In genomic region chr6:53581161-53581560, GRCh38 we compare ENCODE assay signal across 12 cellular contexts. TPM values are rescaled to one million over a fixed set of nuclear protein-coding genes. Genes with fewer than 3 reads are reported as not detected.
DNase-seq lines count a peak whose midpoint lies in the region; ATAC-seq and TF ChIP-seq lines count a peak whose summit lies in the region.
"Had no signal": no experiment of that assay in that cellular context is flagged by ENCODE, and none has a peak within 500 bp of the region (broad histone marks: within the 10 kb centered on the region; RNA-seq: fewer than 3 reads in every experiment).

No MANE protein-coding gene starts in this region.

- peak; percentile 26 for DNase-seq in MCF 10A (ENCODE audit: unreplicated experiment)
- DNase-seq in breast epithelium (ENCODE audit: low spot score in 2 of 2) = no peak
- DNase-seq in astrocyte of the cerebellum (ENCODE audit: low read depth) = peak; percentile 37
- DNase-seq in kidney glomerular epithelial cell (lab: John Stamatoyannopoulos, UW) = peak; percentile 87
- no peak for DNase-seq in effector memory CD8-positive, alpha-beta T cell
- DNase-seq in NCI-H146 treated with DMSO at 0.1 percent for 48 hours (lab: John Stamatoyannopoulos, UW; ENCODE audit: unreplicated experiment) = no peak
- DNase-seq in NCI-H1092 treated with DMSO at 0.1 percent for 48 hours (lab: John Stamatoyannopoulos, UW) = no peak
- DNase-seq in posterior cingulate gyrus = no peak
- DNase-seq: ACHN; activated CD4-positive, alpha-beta T cell treated with anti-CD3 and anti-CD28 coated beads, Interleukin-2, amount 50 U/mL, for 4 hours; anterior cingulate cortex; MM.1S had no signal

- no peak overlapping the region for H3K4me3 Mint-ChIP-seq in MCF 10A (ENCODE audit: unreplicated experiment)
- H3K4me3 Mint-ChIP-seq in effector memory CD8-positive, alpha-beta T cell = no peak overlapping the region

- H3K27ac ChIP-seq in breast epithelium = peak overlapping the region in 1 of 2 donors; percentile 54

- intact Hi-C loops in MCF 10A (cut with micrococcal nuclease) = no loop called here
- intact Hi-C loops in breast epithelium (cut with DNase I; ENCODE audit: low total_unique reads) = no loop called here
- intact Hi-C loops in posterior cingulate gyrus (cut with DNase I) = no loop called here

- no peak for TF ChIP-seq POLR2A in breast epithelium (IDR thresholded peaks at IDR 0.05)

- no peaks in the 10 kb centered on the region for H3K36me3 ChIP-seq in breast epithelium

- BruUV-seq in MCF 10A (replicated peaks; lab: Mats Ljungman, UMichigan) = no TSS peak

- H3K36me3 Mint-ChIP-seq in MCF 10A (ENCODE audit: insufficient read depth, unreplicated experiment) = no peaks in the 10 kb centered on the region
- peaks cover 4% of the 10 kb centered on the region for H3K36me3 Mint-ChIP-seq in effector memory CD8-positive, alpha-beta T cell (ENCODE audit: insufficient read depth)

- in situ Hi-C loops in astrocyte of the cerebellum (cut with HindIII; ENCODE audit: low sequenced_read_pairs) = no loop called here

- no peak overlapping the region for H3K4me3 ChIP-seq in breast epithelium
- no peak overlapping the region for H3K4me3 ChIP-seq in astrocyte of the cerebellum (ENCODE audit: low read depth, low read length)

- H3K27ac Mint-ChIP-seq in MCF 10A (ENCODE audit: low read depth, unreplicated experiment) = no peak overlapping the region
- no peak overlapping the region for H3K27ac Mint-ChIP-seq in effector memory CD8-positive, alpha-beta T cell

- TF ChIP-seq CTCF in MCF 10A (IDR thresholded peaks at IDR 0.05; ENCODE audit: unreplicated experiment) (no peak), breast epithelium (IDR thresholded peaks at IDR 0.05) (no peak), astrocyte of the cerebellum (IDR thresholded peaks at IDR 0.05; ENCODE audit: low read depth, low read length, missing control alignments) (no peak)

- POLR2A ChIA-PET in MCF 10A (lab: Yijun Ruan, JAX) = interaction anchor here (0.6 to 1.9 kb wide), 3 partner anchors 13 to 34 kb away, joined by 3 read pairs; no protein-coding TSS in a partner anchor

- H3K9me3 ChIP-seq in breast epithelium = no peaks in the 10 kb centered on the region

- H3K4me1 ChIP-seq in breast epithelium = no peaks in the 10 kb centered on the region

- no peaks in the 10 kb centered on the region for H3K9me3 Mint-ChIP-seq in MCF 10A (ENCODE audit: unreplicated experiment)
- no peaks in the 10 kb centered on the region for H3K9me3 Mint-ChIP-seq in effector memory CD8-positive, alpha-beta T cell

- H3K4me1 Mint-ChIP-seq in MCF 10A (ENCODE audit: insufficient read depth, unreplicated experiment) = peaks cover 12% of the 10 kb centered on the region
- no peaks in the 10 kb centered on the region for H3K4me1 Mint-ChIP-seq in effector memory CD8-positive, alpha-beta T cell (ENCODE audit: low read depth in 2 of 2)

- no peaks in the 10 kb centered on the region for H3K27me3 ChIP-seq in breast epithelium

- CTCF ChIA-PET in MCF 10A (lab: Yijun Ruan, JAX) = interaction anchor here (0.6 kb wide), 1 partner anchor 24 kb away, joined by 3 read pairs; no protein-coding TSS in a partner anchor

- ATAC-seq in effector memory CD8-positive, alpha-beta T cell (replicated peaks) = no peak

- no peaks in the 10 kb centered on the region for H3K27me3 Mint-ChIP-seq in MCF 10A (ENCODE audit: insufficient read depth, unreplicated experiment)
- H3K27me3 Mint-ChIP-seq in effector memory CD8-positive, alpha-beta T cell = no peaks in the 10 kb centered on the region

RNA-seq across cellular contexts. Expression of gene GCLC, which starts 36.3 kb away (rescaled TPM):
- total RNA-seq in MCF 10A (2022) = 74.8 and 108 TPM in 2 replicates
- total RNA-seq in breast epithelium = 10 to 100 TPM; 33.8 to 50.6 (median 39.0) TPM

Comparison
In these comparisons a context has a peak if more than half of its experiments do, and no peak if none do; other contexts are left out.
1. DNase-seq: peak in MCF 10A (single experiment), astrocyte of the cerebellum (single experiment) and kidney glomerular epithelial cell (single experiment); none in breast epithelium (0 of 2), effector memory CD8-positive, alpha-beta T cell (0 of 3), NCI-H146 treated with DMSO at 0.1 percent for 48 hours (single experiment), NCI-H1092 treated with DMSO at 0.1 percent for 48 hours (single experiment) and posterior cingulate gyrus (0 of 10).